ENCODE assay signal across 15 cellular contexts in genomic region chr13:105340061-105340606, GRCh38.
DNase-seq lines count a peak whose midpoint lies in the region; ATAC-seq, FAIRE-seq and TF ChIP-seq lines count a peak whose summit lies in the region.
"Had no signal": no experiment of that assay in that cellular context is flagged by ENCODE, and none has a peak within 500 bp of the region (broad histone marks: within the 10 kb centered on the region; RNA-seq: fewer than 3 reads in every experiment).

No MANE protein-coding gene starts in this region.

- H3K27ac ChIP-seq in PC-9 = no peak overlapping the region
- H3K27ac ChIP-seq in astrocyte (ENCODE audit: low read depth, low read length) = no peak overlapping the region
- H3K27ac ChIP-seq in trophoblast cell (ENCODE audit: low read depth, low read length) = peak overlapping the region; percentile 79
- H3K27ac ChIP-seq in A673 (ENCODE audit: low read depth, low read length, poor library complexity, severe bottlenecking) = no peak overlapping the region
- H3K27ac ChIP-seq in upper lobe of right lung = no peak overlapping the region
- H3K27ac ChIP-seq: GM23248 had no signal

- H3K36me3 ChIP-seq in PC-9 (ENCODE audit: low read depth) (no peaks in the 10 kb centered on the region), astrocyte (ENCODE audit: insufficient read depth, low read length) (no peaks in the 10 kb centered on the region), trophoblast cell (ENCODE audit: control insufficient read depth in 1 of 2, insufficient read depth in 2 of 2, low read length in 2 of 2) (no peaks in the 10 kb centered on the region), A673 (ENCODE audit: insufficient read depth, low read length, poor library complexity, severe bottlenecking) (no peaks in the 10 kb centered on the region), upper lobe of right lung (no peaks in the 10 kb centered on the region)

- ATAC-seq in upper lobe of right lung = no peak
- no peak for ATAC-seq in omental fat pad (ENCODE audit: low FRiP score)

- no peak overlapping the region for H3K4me3 ChIP-seq in PC-9
- H3K4me3 ChIP-seq in astrocyte (ENCODE audit: insufficient read depth, low read depth, low read length) = no peak overlapping the region
- no peak overlapping the region for H3K4me3 ChIP-seq in trophoblast cell (ENCODE audit: low read depth, low read length)
- H3K4me3 ChIP-seq in A673 (ENCODE audit: low read depth, low read length, poor library complexity, severe bottlenecking) = no peak overlapping the region
- no peak overlapping the region for H3K4me3 ChIP-seq in upper lobe of right lung
- H3K4me3 ChIP-seq: GM23248 had no signal

- no peak overlapping the region for H2AK5ac ChIP-seq in trophoblast cell (ENCODE audit: low read length)

- no peaks in the 10 kb centered on the region for H3K9me3 ChIP-seq in PC-9 (ENCODE audit: insufficient read depth, low read depth)
- no peaks in the 10 kb centered on the region for H3K9me3 ChIP-seq in astrocyte (ENCODE audit: insufficient read depth, low read depth, low read length)
- no peaks in the 10 kb centered on the region for H3K9me3 ChIP-seq in trophoblast cell (ENCODE audit: insufficient read depth, low read depth, low read length)
- H3K9me3 ChIP-seq in A673 (ENCODE audit: low read depth, low read length, poor library complexity, severe bottlenecking) = no peaks in the 10 kb centered on the region
- H3K9me3 ChIP-seq in upper lobe of right lung = no peaks in the 10 kb centered on the region
- H3K9me3 ChIP-seq: Caco-2 had no signal

- no peak overlapping the region for H2BK5ac ChIP-seq in trophoblast cell (ENCODE audit: low read depth, low read length, poor library complexity)

- no peaks in the 10 kb centered on the region for H3F3A ChIP-seq in PC-9 (ENCODE audit: insufficient read depth, low read depth)

- POLR2A ChIA-PET in PC-9 (lab: Charles Lee; ENCODE audit: unreplicated experiment) (no interaction called here), A673 (lab: Charles Lee; ENCODE audit: low non-redundant PET) (no interaction called here)

- no peak overlapping the region for H2BK12ac ChIP-seq in trophoblast cell (ENCODE audit: low read length)

- H3K27me3 Mint-ChIP-seq in astrocyte (ENCODE audit: low read depth, unreplicated experiment) = peaks cover 2% of the 10 kb centered on the region
- H3K27me3 Mint-ChIP-seq: CD8-positive, alpha-beta memory T cell had no signal

- BruUV-seq in PC-9 (replicated peaks; lab: Mats Ljungman, UMichigan) (no TSS peak), A673 (replicated peaks; lab: Mats Ljungman, UMichigan) (no TSS peak)

- no peak overlapping the region for H4K12ac ChIP-seq in trophoblast cell (ENCODE audit: low read depth, low read length)

- no peak overlapping the region for H3K18ac ChIP-seq in trophoblast cell (ENCODE audit: low read length)

- H3K4me1 Mint-ChIP-seq in astrocyte (ENCODE audit: low read depth, unreplicated experiment) = peaks cover 20% of the 10 kb centered on the region
- H3K4me1 Mint-ChIP-seq: CD14-positive monocyte; CD8-positive, alpha-beta memory T cell had no signal

- no peaks in the 10 kb centered on the region for H3K4me1 ChIP-seq in PC-9 (replicated peaks; ENCODE audit: insufficient read depth)
- peaks cover 15% of the 10 kb centered on the region for H3K4me1 ChIP-seq in astrocyte (ENCODE audit: insufficient read depth, low read length)
- peaks cover 2 to 4% of the 10 kb centered on the region in 2 experiments for H3K4me1 ChIP-seq in trophoblast cell (ENCODE audit: control insufficient read depth in 1 of 2, insufficient read depth in 2 of 2, low read length in 2 of 2)
- no peaks in the 10 kb centered on the region for H3K4me1 ChIP-seq in A673 (ENCODE audit: insufficient read depth, low read length, poor library complexity, severe bottlenecking)
- H3K4me1 ChIP-seq in upper lobe of right lung = no peaks in the 10 kb centered on the region
- H3K4me1 ChIP-seq: Caco-2 had no signal

- H3K79me2 ChIP-seq in PC-9 (ENCODE audit: low read depth) (no peaks in the 10 kb centered on the region), astrocyte (ENCODE audit: insufficient read depth, low read length) (no peaks in the 10 kb centered on the region), trophoblast cell (ENCODE audit: control insufficient read depth, insufficient read depth, low read length, poor library complexity) (no peaks in the 10 kb centered on the region)

- H3K36me3 Mint-ChIP-seq in astrocyte (ENCODE audit: low read depth, unreplicated experiment) = no peaks in the 10 kb centered on the region
- H3K36me3 Mint-ChIP-seq: CD14-positive monocyte; CD8-positive, alpha-beta memory T cell had no signal

- H3K23ac ChIP-seq in trophoblast cell (ENCODE audit: low read length) = no peak overlapping the region

- H3K9ac ChIP-seq in astrocyte (ENCODE audit: low read length) (no peak overlapping the region), trophoblast cell (ENCODE audit: low read length) (no peak overlapping the region)
- H3K9ac ChIP-seq: GM23248 had no signal

- DNase-seq in ELF-1 (ENCODE audit: low read depth, low spot score) (peak; percentile 4), PC-9 (no peak), astrocyte (ENCODE audit: low read depth) (peak; percentile 41), trophoblast cell (no peak), A673 (ENCODE audit: low spot score) (no peak), upper lobe of right lung (no peak), omental fat pad (ENCODE audit: low spot score) (no peak)
- DNase-seq: Caco-2; CD8-positive, alpha-beta memory T cell; DMS53; GM23248; H7 had no signal

- H3K4me3 Mint-ChIP-seq in astrocyte (ENCODE audit: unreplicated experiment) = no peak overlapping the region
- H3K4me3 Mint-ChIP-seq: CD14-positive monocyte; CD8-positive, alpha-beta memory T cell had no signal

- no peak for FAIRE-seq in astrocyte (lab: Jason Lieb, UNC)
- FAIRE-seq: A204.1, GM18507 had no signal

- H3K27me3 ChIP-seq in PC-9 (ENCODE audit: insufficient read depth, low read depth) (no peaks in the 10 kb centered on the region), astrocyte (ENCODE audit: insufficient read depth, low read length) (no peaks in the 10 kb centered on the region), trophoblast cell (ENCODE audit: insufficient read depth, low read length) (no peaks in the 10 kb centered on the region), A673 (replicated peaks; ENCODE audit: insufficient read depth, low read depth, low read length, poor library complexity) (no peaks in the 10 kb centered on the region), upper lobe of right lung (no peaks in the 10 kb centered on the region)

- H4K8ac ChIP-seq in trophoblast cell (ENCODE audit: low read depth, low read length) = no peak overlapping the region

- no peak overlapping the region for H3K14ac ChIP-seq in trophoblast cell (ENCODE audit: low read length)

- no peak for TF ChIP-seq CTCF in PC-9 (conservative IDR thresholded peaks at IDR 0.05)
- TF ChIP-seq CTCF in astrocyte (IDR thresholded peaks at IDR 0.05; ENCODE audit: insufficient read depth, low read depth, low read length) = no peak
- TF ChIP-seq CTCF in A673 (conservative IDR thresholded peaks at IDR 0.05; ENCODE audit: low read depth, low read length) = no peak
- TF ChIP-seq CTCF in upper lobe of right lung (IDR thresholded peaks at IDR 0.05) = no peak
- no peak for TF ChIP-seq CTCF in omental fat pad (IDR thresholded peaks at IDR 0.05)

- no peak overlapping the region for H3K4ac ChIP-seq in trophoblast cell (ENCODE audit: low read depth, low read length)

- H3K4me2 ChIP-seq in PC-9 (no peak overlapping the region), astrocyte (ENCODE audit: low read length) (no peak overlapping the region), trophoblast cell (ENCODE audit: low read length) (no peak overlapping the region)

- H3K79me1 ChIP-seq in trophoblast cell (ENCODE audit: low read length) = peaks cover 16% of the 10 kb centered on the region

- H3K9me2 ChIP-seq in PC-9 (ENCODE audit: insufficient read depth) = no peaks in the 10 kb centered on the region

- H3K9me3 Mint-ChIP-seq in astrocyte (ENCODE audit: unreplicated experiment) = peaks cover 7% of the 10 kb centered on the region

- 0 out of 2 replicates have a peak overlapping the region, but pooled peaks have one; percentile 23 for H2AFZ ChIP-seq in PC-9
- no peak overlapping the region for H2AFZ ChIP-seq in astrocyte (ENCODE audit: low read depth, low read length)
- H2AFZ ChIP-seq in trophoblast cell (ENCODE audit: insufficient read depth, low read length, poor library complexity) = no peak overlapping the region
- H2AFZ ChIP-seq: GM23248 had no signal

- H4K20me1 ChIP-seq in PC-9 (ENCODE audit: insufficient read depth) = no peaks in the 10 kb centered on the region
- H4K20me1 ChIP-seq in astrocyte (ENCODE audit: insufficient read depth, low read length) = no peaks in the 10 kb centered on the region

- no CpG with 5 or more reads among the region's 3 CpGs for WGBS in trophoblast cell (ENCODE audit: extremely low coverage, insufficient coverage, insufficient read length)

- CTCF ChIA-PET in PC-9 (lab: Charles Lee) (no interaction called here), A673 (lab: Charles Lee) (no interaction called here)

- intact Hi-C loops in PC-9 (cut with micrococcal nuclease; ENCODE audit: unreplicated experiment) = no loop called here
- intact Hi-C loops in A673 (cut with micrococcal nuclease; ENCODE audit: unreplicated experiment) = no loop called here
- intact Hi-C loops in upper lobe of right lung (cut with DNase I) = no loop called here

- no peak overlapping the region for H3K27ac Mint-ChIP-seq in astrocyte (ENCODE audit: unreplicated experiment)
- H3K27ac Mint-ChIP-seq: CD14-positive monocyte; CD8-positive, alpha-beta memory T cell had no signal

- no peak overlapping the region for H2BK120ac ChIP-seq in trophoblast cell (ENCODE audit: insufficient read depth, low read length, poor library complexity)

- no peak overlapping the region for H4K91ac ChIP-seq in trophoblast cell (ENCODE audit: low read depth, low read length)

Comparison
In these comparisons a context has a peak if more than half of its experiments do, and no peak if none do; other contexts are left out.
1. DNase-seq: peak in ELF-1 (single experiment) and astrocyte (single experiment); none in PC-9 (0 of 2), trophoblast cell (0 of 2), A673 (single experiment), upper lobe of right lung (single experiment) and omental fat pad (single experiment).